ENCODE assay signal across 2 cellular contexts in the genomic region with DNA sequence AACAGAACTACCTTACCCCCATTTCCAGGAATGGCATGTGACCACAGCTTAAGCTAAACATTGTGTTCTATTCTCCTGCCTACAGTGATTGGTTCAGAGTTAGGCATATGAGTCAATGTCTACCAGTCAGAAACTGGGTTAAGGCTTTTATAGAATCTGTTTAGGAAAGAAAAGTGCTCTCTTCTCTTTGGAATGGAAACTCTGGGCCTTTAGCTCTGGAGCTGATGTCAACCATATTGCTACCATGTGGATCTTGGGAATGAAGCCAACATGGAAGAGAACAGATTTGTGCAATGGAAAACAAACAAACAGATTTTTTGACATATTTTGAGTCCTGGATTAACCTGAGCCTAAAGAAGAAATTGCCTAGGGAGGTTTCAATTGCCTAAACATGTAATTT.
TF ChIP-seq lines count a peak whose summit lies in the region.

No MANE protein-coding gene starts in this region.

TF ChIP-seq in IMR-90, 13 proteins besides CTCF, POLR2A, EP300 and RAD21 (continued from another document):
- TF ChIP-seq, protein P1, sequence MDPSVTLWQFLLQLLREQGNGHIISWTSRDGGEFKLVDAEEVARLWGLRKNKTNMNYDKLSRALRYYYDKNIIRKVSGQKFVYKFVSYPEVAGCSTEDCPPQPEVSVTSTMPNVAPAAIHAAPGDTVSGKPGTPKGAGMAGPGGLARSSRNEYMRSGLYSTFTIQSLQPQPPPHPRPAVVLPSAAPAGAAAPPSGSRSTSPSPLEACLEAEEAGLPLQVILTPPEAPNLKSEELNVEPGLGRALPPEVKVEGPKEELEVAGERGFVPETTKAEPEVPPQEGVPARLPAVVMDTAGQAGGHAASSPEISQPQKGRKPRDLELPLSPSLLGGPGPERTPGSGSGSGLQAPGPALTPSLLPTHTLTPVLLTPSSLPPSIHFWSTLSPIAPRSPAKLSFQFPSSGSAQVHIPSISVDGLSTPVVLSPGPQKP (IDR thresholded peaks at IDR 0.05; ENCODE audit: borderline replicate concordance, low read depth, low read length), result no peak
- TF ChIP-seq CEBPB (IDR thresholded peaks at IDR 0.05; ENCODE audit: low read depth, low read length), result no peak
- no peak for TF ChIP-seq RCOR1 (IDR thresholded peaks at IDR 0.05; ENCODE audit: insufficient replicate concordance, low read length)
- TF ChIP-seq SMC3 (IDR thresholded peaks at IDR 0.05; ENCODE audit: low read depth, low read length), result no peak
- no peak for TF ChIP-seq MXI1 (IDR thresholded peaks at IDR 0.05; ENCODE audit: borderline replicate concordance, low read depth, low read length)
- no peak for TF ChIP-seq FOS (IDR thresholded peaks at IDR 0.05; ENCODE audit: low read depth, low read length)
- no peak for TF ChIP-seq NFE2L2 (IDR thresholded peaks at IDR 0.05; ENCODE audit: low read depth, low read length)
- TF ChIP-seq BHLHE40 (IDR thresholded peaks at IDR 0.05; ENCODE audit: low read depth, low read length), result no peak
- no peak for TF ChIP-seq MAFK (IDR thresholded peaks at IDR 0.05; ENCODE audit: low read depth, low read length)
- no peak for TF ChIP-seq CHD1 (IDR thresholded peaks at IDR 0.05; ENCODE audit: low read depth, low read length)
- TF ChIP-seq, protein P2, sequence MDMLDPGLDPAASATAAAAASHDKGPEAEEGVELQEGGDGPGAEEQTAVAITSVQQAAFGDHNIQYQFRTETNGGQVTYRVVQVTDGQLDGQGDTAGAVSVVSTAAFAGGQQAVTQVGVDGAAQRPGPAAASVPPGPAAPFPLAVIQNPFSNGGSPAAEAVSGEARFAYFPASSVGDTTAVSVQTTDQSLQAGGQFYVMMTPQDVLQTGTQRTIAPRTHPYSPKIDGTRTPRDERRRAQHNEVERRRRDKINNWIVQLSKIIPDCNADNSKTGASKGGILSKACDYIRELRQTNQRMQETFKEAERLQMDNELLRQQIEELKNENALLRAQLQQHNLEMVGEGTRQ (IDR thresholded peaks at IDR 0.05; ENCODE audit: low read depth, low read length), result no peak; the same call in 1 of the 2 replicates
- TF ChIP-seq RFX5 (IDR thresholded peaks at IDR 0.05; ENCODE audit: low read depth, low read length), result no peak

TF ChIP-seq in SK-N-SH, 30 proteins besides CTCF, POLR2A, EP300 and RAD21 (continued from another document):
- TF ChIP-seq FOXM1 (IDR thresholded peaks at IDR 0.05; ENCODE audit: low read depth) (no peak), EZH2phosphoT487 (IDR thresholded peaks at IDR 0.05; ENCODE audit: borderline replicate concordance, low read depth) (no peak), TCF12 (IDR thresholded peaks at IDR 0.05) (no peak), SIN3A (IDR thresholded peaks at IDR 0.05; ENCODE audit: borderline replicate concordance, low read depth, low read length) (no peak)
